28 cellular contexts compared by ENCODE assay signal in the genomic region with DNA sequence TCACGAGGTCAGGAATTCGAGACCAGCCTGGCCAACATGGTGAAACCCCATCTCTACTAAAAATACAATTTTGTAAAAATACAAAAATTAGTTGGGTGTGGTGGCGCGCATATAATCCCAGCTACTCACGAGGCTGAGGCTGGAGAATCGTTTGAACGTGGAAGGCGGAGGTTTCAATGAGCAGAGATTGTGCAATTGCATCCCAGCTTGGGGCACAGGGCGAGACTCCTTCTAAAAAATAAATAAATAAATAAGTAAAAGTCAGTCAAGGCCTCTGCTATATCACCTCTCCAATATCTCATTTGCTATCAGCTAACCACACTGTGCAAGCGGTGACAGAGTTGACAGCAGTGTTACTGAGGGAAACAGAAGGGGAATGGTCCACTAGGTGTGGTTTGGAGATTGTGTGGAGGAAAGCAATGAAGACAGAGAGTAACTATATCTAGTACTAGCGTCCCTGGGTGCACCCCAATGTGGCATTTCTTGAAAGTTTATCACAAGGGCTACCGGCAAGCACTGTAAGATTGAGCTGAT.
"Had no signal": no experiment of that assay in that cellular context is flagged by ENCODE, and none has a peak within 500 bp of the region (broad histone marks: within the 10 kb centered on the region; RNA-seq: fewer than 3 reads in every experiment).

No MANE protein-coding gene starts in this region.

- H3K36me3 ChIP-seq: colonic mucosa, esophagus muscularis mucosa, esophagus squamous epithelium, gastrocnemius medialis, gastroesophageal sphincter, heart left ventricle, heart right ventricle had no signal

- H3K27me3 ChIP-seq: colonic mucosa, esophagus squamous epithelium, gastrocnemius medialis, gastroesophageal sphincter had no signal

- ATAC-seq: effector memory CD8-positive, alpha-beta T cell; esophagus mucosa; foreskin keratinocyte; gastrocnemius medialis; gastroesophageal sphincter; heart left ventricle; heart right ventricle had no signal

- H3K4me1 ChIP-seq: colonic mucosa, esophagus muscularis mucosa, foreskin keratinocyte, gastrocnemius medialis, gastroesophageal sphincter, heart left ventricle, heart right ventricle had no signal

- DNase-seq: colonic mucosa; cortex of kidney; dermis blood vessel endothelial cell; dorsolateral prefrontal cortex; effector CD4-positive, alpha-beta T cell; effector CD8-positive, alpha-beta T cell; effector memory CD4-positive, alpha-beta T cell; effector memory CD8-positive, alpha-beta T cell; endodermal cell; erythroblast; esophagus squamous epithelium; foreskin fibroblast; foreskin keratinocyte; foreskin melanocyte; gastrocnemius medialis; glutamatergic neuron; head of caudate nucleus; heart left ventricle; heart right ventricle had no signal

- H3K9me3 ChIP-seq: colonic mucosa, esophagus muscularis mucosa, esophagus squamous epithelium, gastrocnemius medialis, gastroesophageal sphincter had no signal

- H3K27ac ChIP-seq: colonic mucosa, coronary artery, dorsolateral prefrontal cortex, epithelial cell of prostate, esophagus muscularis mucosa, esophagus squamous epithelium, foreskin keratinocyte, gastrocnemius medialis, gastroesophageal sphincter, heart left ventricle, heart right ventricle had no signal

- H3K4me3 ChIP-seq: colonic mucosa, coronary artery, dorsolateral prefrontal cortex, esophagus muscularis mucosa, esophagus squamous epithelium, gastrocnemius medialis, gastroesophageal sphincter, heart left ventricle, heart right ventricle had no signal

- FAIRE-seq: colon, endometrium, endothelial cell of umbilical vein, frontal cortex had no signal
